8 cellular contexts compared by ENCODE assay signal in genomic region chr3:4426782-4427344, GRCh38. TPM values are rescaled to one million over a fixed set of nuclear protein-coding genes. Genes with fewer than 3 reads are reported as not detected.
A peak's percentile ranks its signal among the peaks of the same experiment; 100 is the strongest.
DNase-seq lines count a peak whose midpoint lies in the region; ATAC-seq, FAIRE-seq and TF ChIP-seq lines count a peak whose summit lies in the region.

No MANE protein-coding gene starts in this region.

- H3K9me2 ChIP-seq in Loucy (replicated peaks; ENCODE audit: low read depth, low read length) = no peaks in the 10 kb centered on the region

- DNase-seq in GM12892 (ENCODE audit: insufficient read length) = no peak
- peak; percentile 97 for DNase-seq in fibroblast of gingiva (ENCODE audit: low read depth)
- no peak for DNase-seq in vagina (ENCODE audit: extremely low spot score in 2 of 2)
- no peak for DNase-seq in uterus
- no peak for DNase-seq in NCI-H1694 (lab: John Stamatoyannopoulos, UW)
- no peak for DNase-seq in SKM-1 (lab: John Stamatoyannopoulos, UW; ENCODE audit: unreplicated experiment)

- H3K36me3 ChIP-seq in Loucy (ENCODE audit: insufficient read depth, low read length) (no peaks in the 10 kb centered on the region), vagina (no peaks in the 10 kb centered on the region), uterus (no peaks in the 10 kb centered on the region)

- intact Hi-C loops in vagina (cut with DNase I) (no loop called here), uterus (cut with DNase I; ENCODE audit: low total_unique reads) (no loop called here)

- TF ChIP-seq POLR2A in GM12892 (IDR thresholded peaks at IDR 0.05; ENCODE audit: low read depth, low read length) (no peak), vagina (IDR thresholded peaks at IDR 0.05) (no peak), uterus (IDR thresholded peaks at IDR 0.05) (no peak)

- H3K4me3 ChIP-seq in Loucy (ENCODE audit: low read length, poor library complexity, severe bottlenecking) (peak overlapping the region; percentile 29), vagina (no peak overlapping the region), uterus (no peak overlapping the region)

- H2AFZ ChIP-seq in Loucy (ENCODE audit: low read length) = no peak overlapping the region

- H3K27ac ChIP-seq in vagina (peak overlapping the region; percentile 50), uterus (peak overlapping the region in 1 of 2 donors; percentile 64)

- peaks cover 4% of the 10 kb centered on the region; the same call in 1 of the 2 replicates for H3K9me3 ChIP-seq in Loucy (ENCODE audit: insufficient read depth, low read depth, low read length)
- H3K9me3 ChIP-seq in vagina = no peaks in the 10 kb centered on the region
- H3K9me3 ChIP-seq in uterus = no peaks in the 10 kb centered on the region

- peak; percentile 88 for ATAC-seq in GM21737 (IDR thresholded peaks at IDR 0.05; ENCODE audit: unreplicated experiment)

- peak overlapping the region; percentile 45 for H3K9ac ChIP-seq in Loucy (ENCODE audit: low read depth, low read length, poor library complexity, severe bottlenecking)

- peak overlapping the region; percentile 58 for H3K4me2 ChIP-seq in Loucy (ENCODE audit: low read depth, low read length, poor library complexity, severe bottlenecking)

- H3K4me1 ChIP-seq in Loucy (ENCODE audit: insufficient read depth, low read length, poor library complexity, severe bottlenecking) (peaks cover 19% of the 10 kb centered on the region), vagina (peaks cover 23% of the 10 kb centered on the region), uterus (no peaks in the 10 kb centered on the region)

- H3K79me2 ChIP-seq in Loucy (ENCODE audit: insufficient read depth, low read length) = no peaks in the 10 kb centered on the region

- no peak for TF ChIP-seq CTCF in Loucy (conservative IDR thresholded peaks at IDR 0.05; ENCODE audit: low read length)
- no peak for TF ChIP-seq CTCF in vagina (IDR thresholded peaks at IDR 0.05)
- no peak for TF ChIP-seq CTCF in uterus (IDR thresholded peaks at IDR 0.05)

- H4K20me1 ChIP-seq in Loucy (ENCODE audit: insufficient read depth, low read length, poor library complexity, severe bottlenecking) = no peaks in the 10 kb centered on the region

- no peaks in the 10 kb centered on the region for H3K27me3 ChIP-seq in Loucy (ENCODE audit: insufficient read depth, low read length, poor library complexity, severe bottlenecking)
- H3K27me3 ChIP-seq in vagina = no peaks in the 10 kb centered on the region
- no peaks in the 10 kb centered on the region for H3K27me3 ChIP-seq in uterus

- FAIRE-seq in GM12892 (lab: Jason Lieb, UNC) = peak; percentile 81

- H3F3A ChIP-seq in Loucy (ENCODE audit: low read depth) = no peaks in the 10 kb centered on the region

RNA-seq across cellular contexts. Expression of gene SUMF1, which starts 40.2 kb away (rescaled TPM):
- polyA plus RNA-seq in GM12892 (2012; ENCODE audit: missing spikeins) = 6.4 TPM
- total RNA-seq in vagina = 65.6 TPM
- total RNA-seq in uterus = 10 to 100 TPM; 17.9 to 71.3 (median 30.3) TPM
